ENCODE assay signal across 1 cellular context in genomic region chr7:106312099-106312871, GRCh38.
TF ChIP-seq lines count a peak whose summit lies in the region.

No MANE protein-coding gene starts in this region.

TF ChIP-seq in GM12878, 131 proteins besides CTCF, POLR2A, EP300 and RAD21:
- TF ChIP-seq ZSCAN29 (IDR thresholded peaks at IDR 0.05) (no peak), CBFB (IDR thresholded peaks at IDR 0.05; ENCODE audit: low read depth) (no peak), FOS (IDR thresholded peaks at IDR 0.05; ENCODE audit: borderline replicate concordance, extremely low read depth, insufficient read length) (no peak), HCFC1 (IDR thresholded peaks at IDR 0.05; ENCODE audit: low read length) (no peak), RAD51 (IDR thresholded peaks at IDR 0.05) (no peak), LARP7 (IDR thresholded peaks at IDR 0.05) (no peak), CHD4 (IDR thresholded peaks at IDR 0.05) (no peak), TCF12 (IDR thresholded peaks at IDR 0.05; ENCODE audit: low read depth, low read length) (no peak), HDAC2 (IDR thresholded peaks at IDR 0.05) (no peak), PAX5 (IDR thresholded peaks at IDR 0.05; ENCODE audit: borderline replicate concordance, low read depth, low read length) (no peak), PML (IDR thresholded peaks at IDR 0.05; ENCODE audit: low read length) (no peak)
